ENCODE assay signal across 1 cellular context in genomic region chr12:123250471-123251383, GRCh38.
TF ChIP-seq lines count a peak whose summit lies in the region.

No MANE protein-coding gene starts in this region.

TF ChIP-seq in K562, 482 proteins besides CTCF, POLR2A, EP300 and RAD21 (continued from another document and continues in another):
- no peak for TF ChIP-seq ZBTB40 (IDR thresholded peaks at IDR 0.05)
- no peak for TF ChIP-seq ZBTB40 (CRISPR knock-in tag; IDR thresholded peaks at IDR 0.05)
- no peak for TF ChIP-seq MCM5 (IDR thresholded peaks at IDR 0.05; ENCODE audit: low read depth)
- TF ChIP-seq, protein P1, sequence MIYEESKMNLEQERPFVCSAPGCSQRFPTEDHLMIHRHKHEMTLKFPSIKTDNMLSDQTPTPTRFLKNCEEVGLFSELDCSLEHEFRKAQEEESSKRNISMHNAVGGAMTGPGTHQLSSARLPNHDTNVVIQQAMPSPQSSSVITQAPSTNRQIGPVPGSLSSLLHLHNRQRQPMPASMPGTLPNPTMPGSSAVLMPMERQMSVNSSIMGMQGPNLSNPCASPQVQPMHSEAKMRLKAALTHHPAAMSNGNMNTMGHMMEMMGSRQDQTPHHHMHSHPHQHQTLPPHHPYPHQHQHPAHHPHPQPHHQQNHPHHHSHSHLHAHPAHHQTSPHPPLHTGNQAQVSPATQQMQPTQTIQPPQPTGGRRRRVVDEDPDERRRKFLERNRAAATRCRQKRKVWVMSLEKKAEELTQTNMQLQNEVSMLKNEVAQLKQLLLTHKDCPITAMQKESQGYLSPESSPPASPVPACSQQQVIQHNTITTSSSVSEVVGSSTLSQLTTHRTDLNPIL (CRISPR knock-in tag; IDR thresholded peaks at IDR 0.05): no peak
- no peak for TF ChIP-seq ZC3H11A (IDR thresholded peaks at IDR 0.05; ENCODE audit: low read depth, low read length)
- TF ChIP-seq HSF4 (CRISPR knock-in tag; IDR thresholded peaks at IDR 0.05; ENCODE audit: borderline replicate concordance): no peak
- no peak for TF ChIP-seq CAMTA2 (CRISPR knock-in tag; conservative IDR thresholded peaks at IDR 0.05)
- no peak for TF ChIP-seq CBX3 (IDR thresholded peaks at IDR 0.05; ENCODE audit: borderline replicate concordance in 1 of 2, low read length in 2 of 2)
- no peak for TF ChIP-seq ZNF785 (CRISPR knock-in tag; IDR thresholded peaks at IDR 0.05)
- TF ChIP-seq, protein P2, sequence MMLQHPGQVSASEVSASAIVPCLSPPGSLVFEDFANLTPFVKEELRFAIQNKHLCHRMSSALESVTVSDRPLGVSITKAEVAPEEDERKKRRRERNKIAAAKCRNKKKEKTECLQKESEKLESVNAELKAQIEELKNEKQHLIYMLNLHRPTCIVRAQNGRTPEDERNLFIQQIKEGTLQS (IDR thresholded peaks at IDR 0.05): peak; percentile 36; the same call in 1 of the 2 replicates
- TF ChIP-seq, protein P2 (CRISPR knock-in tag; conservative IDR thresholded peaks at IDR 0.05): no peak
- peak; percentile 71 for TF ChIP-seq MEIS2 (IDR thresholded peaks at IDR 0.05; ENCODE audit: partially characterized antibody)
- TF ChIP-seq ZNF3 (CRISPR knock-in tag; IDR thresholded peaks at IDR 0.05): no peak
- TF ChIP-seq SMAD4 (CRISPR knock-in tag; conservative IDR thresholded peaks at IDR 0.05): no peak
- no peak for TF ChIP-seq PCBP2 (IDR thresholded peaks at IDR 0.05; ENCODE audit: low read depth, low read length, poor library complexity, severe bottlenecking)
- no peak for TF ChIP-seq GABPA (tag; conservative IDR thresholded peaks at IDR 0.05; ENCODE audit: low read depth)
- TF ChIP-seq SRSF1 (IDR thresholded peaks at IDR 0.05; ENCODE audit: low read depth, low read length): no peak
- no peak for TF ChIP-seq PPARD (CRISPR knock-in tag; IDR thresholded peaks at IDR 0.05)
- peak; percentile 15; the same call in 1 of the 2 replicates for TF ChIP-seq MAFF (IDR thresholded peaks at IDR 0.05; ENCODE audit: low read length)
- TF ChIP-seq POU5F1 (IDR thresholded peaks at IDR 0.05; ENCODE audit: borderline replicate concordance, low read depth, low read length, partially characterized antibody): no peak
- TF ChIP-seq ESRRA (IDR thresholded peaks at IDR 0.05; ENCODE audit: borderline replicate concordance, low read depth): no peak
- TF ChIP-seq MAFK (IDR thresholded peaks at IDR 0.05; ENCODE audit: low read length): peak; percentile 44; the same call in 1 of the 2 replicates
- no peak for TF ChIP-seq FOXA1 (IDR thresholded peaks at IDR 0.05; ENCODE audit: borderline replicate concordance)
- TF ChIP-seq HDAC6 (IDR thresholded peaks at IDR 0.05; ENCODE audit: low read depth, low read length): no peak
- TF ChIP-seq CUX1 (CRISPR knock-in tag; IDR thresholded peaks at IDR 0.05): no peak
- TF ChIP-seq MCM2 (IDR thresholded peaks at IDR 0.05; ENCODE audit: low read depth): no peak
- no peak for TF ChIP-seq ZNF445 (CRISPR knock-in tag; IDR thresholded peaks at IDR 0.05; ENCODE audit: low read depth)
- TF ChIP-seq HBP1 (CRISPR knock-in tag; IDR thresholded peaks at IDR 0.05): no peak
- no peak for TF ChIP-seq KDM5B (IDR thresholded peaks at IDR 0.05; ENCODE audit: insufficient replicate concordance, low read depth, low read length)
- no peak for TF ChIP-seq MAX (CRISPR knock-in tag; IDR thresholded peaks at IDR 0.05)
- no peak for TF ChIP-seq PTBP1 (IDR thresholded peaks at IDR 0.05; ENCODE audit: low read depth, low read length)
- no peak for TF ChIP-seq E2F8 (IDR thresholded peaks at IDR 0.05; ENCODE audit: low read depth, partially characterized antibody)
- no peak for TF ChIP-seq ZNF253 (CRISPR knock-in tag; conservative IDR thresholded peaks at IDR 0.05)
- no peak for TF ChIP-seq ADNP (tag; IDR thresholded peaks at IDR 0.05)
- TF ChIP-seq EGR1 (conservative IDR thresholded peaks at IDR 0.05): peak; percentile 2; the same call in 1 of the 2 replicates
- no peak for TF ChIP-seq TAL1 (IDR thresholded peaks at IDR 0.05)
- TF ChIP-seq, protein P3, sequence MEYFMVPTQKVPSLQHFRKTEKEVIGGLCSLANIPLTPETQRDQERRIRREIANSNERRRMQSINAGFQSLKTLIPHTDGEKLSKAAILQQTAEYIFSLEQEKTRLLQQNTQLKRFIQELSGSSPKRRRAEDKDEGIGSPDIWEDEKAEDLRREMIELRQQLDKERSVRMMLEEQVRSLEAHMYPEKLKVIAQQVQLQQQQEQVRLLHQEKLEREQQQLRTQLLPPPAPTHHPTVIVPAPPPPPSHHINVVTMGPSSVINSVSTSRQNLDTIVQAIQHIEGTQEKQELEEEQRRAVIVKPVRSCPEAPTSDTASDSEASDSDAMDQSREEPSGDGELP (CRISPR knock-in tag; IDR thresholded peaks at IDR 0.05; ENCODE audit: borderline replicate concordance): peak; percentile 75
- no peak for TF ChIP-seq SAFB (IDR thresholded peaks at IDR 0.05; ENCODE audit: borderline replicate concordance, low read depth, low read length)
- TF ChIP-seq ZNF274 (IDR thresholded peaks at IDR 0.05; ENCODE audit: borderline replicate concordance, low read depth, low read length): no peak
- TF ChIP-seq FOSL1 (tag; conservative IDR thresholded peaks at IDR 0.05): no peak
- TF ChIP-seq TARDBP (IDR thresholded peaks at IDR 0.05): no peak
- TF ChIP-seq GATAD2A (IDR thresholded peaks at IDR 0.05): no peak
